ENCODE assay signal across 20 cellular contexts in genomic region chr4:20592666-20593065, GRCh38.
DNase-seq lines count a peak whose midpoint lies in the region; ATAC-seq and TF ChIP-seq lines count a peak whose summit lies in the region.
"Had no signal": no experiment of that assay in that cellular context is flagged by ENCODE, and none has a peak within 500 bp of the region (broad histone marks: within the 10 kb centered on the region; RNA-seq: fewer than 3 reads in every experiment).

No MANE protein-coding gene starts in this region.

- no peak for ATAC-seq in HG02623 (IDR thresholded peaks at IDR 0.05; ENCODE audit: unreplicated experiment)
- no peak for ATAC-seq in GM19035 (IDR thresholded peaks at IDR 0.05; ENCODE audit: unreplicated experiment)
- ATAC-seq: right cardiac atrium had no signal

- no peaks in the 10 kb centered on the region for H3K9me3 ChIP-seq in GM23248 (ENCODE audit: low read depth)
- H3K9me3 ChIP-seq in OCI-LY7 (ENCODE audit: low read length) = no peaks in the 10 kb centered on the region
- H3K9me3 ChIP-seq: ovary, vagina had no signal

- no peak overlapping the region for H3K9ac ChIP-seq in GM23248
- H3K9ac ChIP-seq: KMS-11 had no signal

- POLR2A ChIA-PET in AG04449 (lab: Yijun Ruan, JAX) = interaction anchor here (1.1 kb wide), 1 partner anchor 23 kb away, joined by 3 read pairs; no protein-coding TSS in a partner anchor
- POLR2A ChIA-PET in OCI-LY7 (lab: Charles Lee) = interaction anchor here (0.6 kb wide), 1 partner anchor 15 kb away, joined by 3 read pairs; no protein-coding TSS in a partner anchor

- no TSS peak for BruUV-seq in OCI-LY7 (replicated peaks; lab: Mats Ljungman, UMichigan)

- H3K4me2 ChIP-seq in GM23248 (ENCODE audit: unreplicated experiment) (peak overlapping the region; percentile 26), OCI-LY7 (ENCODE audit: low read length) (no peak overlapping the region)
- H3K4me2 ChIP-seq: KMS-11 had no signal

- 56 to 59% methylated on average over 2 of the region's 2 CpGs for WGBS in GM23248 (ENCODE audit: low coverage in 1 of 2, low lambda C conversion rate in 2 of 2, missing lambda C conversion rate in 2 of 2), 2 experiments

- H3K4me3 ChIP-seq in AG04449 (ENCODE audit: low read depth, low read length) (no peak overlapping the region), GM23248 (no peak overlapping the region), OCI-LY7 (ENCODE audit: low read depth, low read length, poor library complexity, severe bottlenecking) (no peak overlapping the region)
- H3K4me3 ChIP-seq: coronary artery, ovary, vagina had no signal

- H4K20me1 ChIP-seq in GM23248 (ENCODE audit: insufficient read depth) = no peaks in the 10 kb centered on the region
- H4K20me1 ChIP-seq in OCI-LY7 (ENCODE audit: insufficient read depth, low read length) = no peaks in the 10 kb centered on the region

- no peaks in the 10 kb centered on the region for H3K27me3 ChIP-seq in GM23248 (replicated peaks; ENCODE audit: insufficient read depth)
- H3K27me3 ChIP-seq: ovary, vagina had no signal

- H3K36me3 ChIP-seq in GM23248 (ENCODE audit: low read depth) = peaks cover 19% of the 10 kb centered on the region; the same call in 1 of the 2 replicates
- H3K36me3 ChIP-seq in OCI-LY7 (ENCODE audit: insufficient read depth, low read length) = no peaks in the 10 kb centered on the region
- H3K36me3 ChIP-seq: ovary, vagina had no signal

- DNase-seq in AG04449 (ENCODE audit: low read depth, low spot score) (peak; percentile 29), GM23248 (peak; percentile 45), dedifferentiated amniotic fluid mesenchymal stem cell (ENCODE audit: extremely low spot score) (peak; percentile 51), left kidney (ENCODE audit: low read depth, low spot score) (peak; percentile 11), occipital lobe (lab: John Stamatoyannopoulos, UW) (no peak), OCI-LY7 (ENCODE audit: low spot score) (no peak)
- DNase-seq: activated CD4-positive, CD25-positive, alpha-beta regulatory T cell treated with anti-CD3 and anti-CD28 coated beads, Interleukin-2, amount 50 U/mL, for 72 hours; activated T-cell treated with anti-CD3 and anti-CD28 coated beads, Interleukin-2, amount 50 U/mL, for 48 hours; kidney; NCI-H1048; NCI-H524 treated with DMSO at 0.1 percent for 48 hours; ovary; right cardiac atrium; stimulated activated CD4-positive, alpha-beta T cell treated with anti-CD3 and anti-CD28 coated beads, Interleukin-15, amount 100 ng/mL, for 24 hours; T1000 had no signal

- intact Hi-C loops in OCI-LY7 (cut with micrococcal nuclease; ENCODE audit: unreplicated experiment) = no loop called here

- no peak overlapping the region for H2AFZ ChIP-seq in GM23248
- no peak overlapping the region for H2AFZ ChIP-seq in OCI-LY7 (ENCODE audit: low read length)

- no peaks in the 10 kb centered on the region for H3K9me2 ChIP-seq in GM23248 (ENCODE audit: insufficient read depth)
- no peaks in the 10 kb centered on the region for H3K9me2 ChIP-seq in OCI-LY7 (ENCODE audit: insufficient read depth, low read length)

- TF ChIP-seq CTCF in AG04449 (IDR thresholded peaks at IDR 0.05; ENCODE audit: insufficient read depth, low read length, missing control alignments) = no peak
- no peak for TF ChIP-seq CTCF in OCI-LY7 (conservative IDR thresholded peaks at IDR 0.05; ENCODE audit: low read length)

- CTCF ChIA-PET in AG04449 (lab: Yijun Ruan, JAX) = interaction anchor here (1.3 kb wide), 1 partner anchor 29 kb away, joined by 3 read pairs; no protein-coding TSS in a partner anchor
- CTCF ChIA-PET in OCI-LY7 (lab: Charles Lee; ENCODE audit: unreplicated experiment) = no interaction called here

- in situ Hi-C loops in GM23248 (cut with MboI) = no loop called here

- H3K27ac ChIP-seq in GM23248 (no peak overlapping the region), OCI-LY7 (ENCODE audit: low read depth, low read length, poor library complexity, severe bottlenecking) (no peak overlapping the region)
- H3K27ac ChIP-seq: coronary artery, KMS-11, ovary, vagina had no signal

- no peaks in the 10 kb centered on the region for H3K79me2 ChIP-seq in GM23248 (ENCODE audit: insufficient read depth)
- no peaks in the 10 kb centered on the region for H3K79me2 ChIP-seq in OCI-LY7 (ENCODE audit: insufficient read depth, low read depth, low read length)

- peaks cover 4% of the 10 kb centered on the region; the same call in 1 of the 2 replicates for H3F3A ChIP-seq in GM23248 (ENCODE audit: insufficient read depth)

- H3K4me1 ChIP-seq in GM23248 (ENCODE audit: insufficient read depth) (peaks cover 16% of the 10 kb centered on the region), OCI-LY7 (ENCODE audit: insufficient read depth, low read length, poor library complexity, severe bottlenecking) (no peaks in the 10 kb centered on the region)
- H3K4me1 ChIP-seq: vagina had no signal

Comparison
In these comparisons a context has a peak if more than half of its experiments do, and no peak if none do; other contexts are left out.
1. DNase-seq: peak in AG04449 (single experiment), GM23248 (single experiment), dedifferentiated amniotic fluid mesenchymal stem cell (single experiment) and left kidney (single experiment); none in occipital lobe (single experiment) and OCI-LY7 (single experiment).